Comparison of ENCODE assay signal across 25 cellular contexts in genomic region chr7:100394077-100394476, GRCh38.
"Had no signal": no experiment of that assay in that cellular context is flagged by ENCODE, and none has a peak within 500 bp of the region (broad histone marks: within the 10 kb centered on the region; RNA-seq: fewer than 3 reads in every experiment).

No MANE protein-coding gene starts in this region.

- H3K4me3 ChIP-seq: colonic mucosa, lung, ovary, right lobe of liver, smooth muscle cell, thoracic aorta, upper lobe of left lung had no signal

- H3K9me3 Mint-ChIP-seq: activated CD4-positive, alpha-beta T cell treated with anti-CD3 and anti-CD28 coated beads, Interleukin-2, amount 10 ng/mL, durations not matched to agents 24 days and 14 days; activated CD8-positive, alpha-beta T cell treated with anti-CD3 and anti-CD28 coated beads for 36 hours; activated T-helper 17 cell treated with anti-CD3 and anti-CD28 coated beads, Interleukin-2, amount 50 U/mL, for 72 hours; stimulated activated effector memory CD8-positive, alpha-beta T cell treated with anti-CD3 and anti-CD28 coated beads, Interleukin-12 subunit alpha, Interleukin-12 subunit beta, amount 100 ng/mL, for 72 hours; WTC11 had no signal

- H3K4me3 Mint-ChIP-seq: activated CD4-positive, alpha-beta T cell treated with anti-CD3 and anti-CD28 coated beads, Interleukin-2, amount 10 ng/mL, durations not matched to agents 24 days and 14 days; activated CD8-positive, alpha-beta T cell treated with anti-CD3 and anti-CD28 coated beads for 36 hours; activated T-helper 17 cell treated with anti-CD3 and anti-CD28 coated beads, Interleukin-2, amount 50 U/mL, for 72 hours; stimulated activated effector memory CD8-positive, alpha-beta T cell treated with anti-CD3 and anti-CD28 coated beads, Interleukin-12 subunit alpha, Interleukin-12 subunit beta, amount 100 ng/mL, for 72 hours; WTC11 had no signal

- H3K9me3 ChIP-seq: colonic mucosa, ovary, right lobe of liver, thoracic aorta, upper lobe of left lung had no signal

- H3K36me3 Mint-ChIP-seq: WTC11 had no signal

- H3K4me1 ChIP-seq: colonic mucosa, right lobe of liver had no signal

- H3K27ac Mint-ChIP-seq: activated CD4-positive, alpha-beta T cell treated with anti-CD3 and anti-CD28 coated beads, Interleukin-2, amount 10 ng/mL, durations not matched to agents 24 days and 14 days; activated CD8-positive, alpha-beta T cell treated with anti-CD3 and anti-CD28 coated beads for 36 hours; activated T-helper 17 cell treated with anti-CD3 and anti-CD28 coated beads, Interleukin-2, amount 50 U/mL, for 72 hours; stimulated activated effector memory CD8-positive, alpha-beta T cell treated with anti-CD3 and anti-CD28 coated beads, Interleukin-12 subunit alpha, Interleukin-12 subunit beta, amount 100 ng/mL, for 72 hours; WTC11 had no signal

- H3K27ac ChIP-seq: brain microvascular endothelial cell, colonic mucosa, ovary, right lobe of liver, thoracic aorta, upper lobe of left lung had no signal

- FAIRE-seq: islet of Langerhans had no signal

- H3K36me3 ChIP-seq: brain microvascular endothelial cell, colonic mucosa, ovary, right lobe of liver, thoracic aorta, upper lobe of left lung had no signal

- ATAC-seq: activated CD8-positive, alpha-beta T cell treated with anti-CD3 and anti-CD28 coated beads for 36 hours; activated T-helper 17 cell treated with anti-CD3 and anti-CD28 coated beads, Interleukin-2, amount 50 U/mL, for 72 hours; right lobe of liver; stimulated activated effector memory CD8-positive, alpha-beta T cell treated with anti-CD3 and anti-CD28 coated beads, Interleukin-12 subunit alpha, Interleukin-12 subunit beta, amount 100 ng/mL, for 72 hours had no signal

- DNase-seq: activated CD4-positive, alpha-beta T cell treated with anti-CD3 and anti-CD28 coated beads, Interleukin-2, amount 10 ng/mL, durations not matched to agents 24 days and 14 days; activated CD8-positive, alpha-beta T cell treated with anti-CD3 and anti-CD28 coated beads for 36 hours; activated naive CD4-positive, alpha-beta T cell; activated T-cell treated with anti-CD3 and anti-CD28 coated beads, Interleukin-2, amount 50 U/mL, for 1 hour; aorta; brain microvascular endothelial cell; central memory CD4-positive, alpha-beta T cell; colonic mucosa; erythroblast; foreskin melanocyte; glutamatergic neuron; hippocampal formation; midbrain; ovary; right lobe of liver; stimulated activated CD4-positive, alpha-beta T cell treated with anti-CD3 and anti-CD28 coated beads, Interleukin-4, amount 100 ng/mL, for 24 hours; SW 1271; upper lobe of left lung had no signal

- H3K27me3 ChIP-seq: colonic mucosa, ovary, right lobe of liver, upper lobe of left lung had no signal
